8 cellular contexts compared by ENCODE assay signal in the genomic region with DNA sequence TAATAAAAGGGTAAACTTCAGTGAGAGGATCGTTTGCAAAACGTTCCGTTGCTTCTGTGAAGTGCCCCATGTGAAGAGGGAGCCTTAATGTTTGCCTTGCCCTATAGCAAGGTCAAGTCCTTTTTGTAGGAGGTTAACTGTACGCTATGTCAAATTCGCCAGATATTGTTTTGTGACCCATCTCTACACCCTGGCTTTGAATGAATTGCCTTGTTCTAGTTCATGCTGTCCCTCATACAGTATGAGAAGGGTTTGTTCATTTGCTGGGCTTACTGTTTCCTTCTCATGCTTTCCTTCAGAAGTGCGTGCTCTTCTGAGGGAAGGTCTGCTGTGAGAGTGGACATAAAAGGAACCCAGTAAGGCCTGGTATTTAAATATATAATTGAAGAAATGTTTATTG. TPM values are rescaled to one million over a fixed set of nuclear protein-coding genes. Genes with fewer than 3 reads are reported as not detected.
DNase-seq lines count a peak whose midpoint lies in the region; ATAC-seq, FAIRE-seq and TF ChIP-seq lines count a peak whose summit lies in the region.

No MANE protein-coding gene starts in this region.

- H3K27me3 Mint-ChIP-seq in brain = peaks cover 11% of the 10 kb centered on the region

- peaks cover 18% of the 10 kb centered on the region for H3K79me2 ChIP-seq in mesendoderm (ENCODE audit: control insufficient read depth, insufficient read depth, low read length)

- ATAC-seq in A549 (no peak), GM21447 (IDR thresholded peaks at IDR 0.05; ENCODE audit: unreplicated experiment) (no peak), HG03159 (IDR thresholded peaks at IDR 0.05; ENCODE audit: unreplicated experiment) (no peak)

- peaks cover 12% of the 10 kb centered on the region for H3K79me1 ChIP-seq in mesendoderm (ENCODE audit: low read length)

- no peak overlapping the region for H3K23ac ChIP-seq in mesendoderm (ENCODE audit: low read length)

- no peak for TF ChIP-seq RAD21 in A549 (conservative IDR thresholded peaks at IDR 0.05 in 1 of 2, IDR thresholded peaks at IDR 0.05 in 1 of 2)

- FAIRE-seq in A549 (lab: Jason Lieb, UNC) = no peak

- no peak overlapping the region for H4K5ac ChIP-seq in mesendoderm (ENCODE audit: low read length)

- H3K27me3 ChIP-seq in HL-60 (ENCODE audit: insufficient read depth, poor library complexity, severe bottlenecking) (no peaks in the 10 kb centered on the region), mesendoderm (ENCODE audit: insufficient read depth, low read length, poor library complexity) (no peaks in the 10 kb centered on the region)

- WGBS in A549 (ENCODE audit: missing lambda C conversion rate) = 86% methylated on average over 6 of the region's 6 CpGs
- no CpG with 5 or more reads among the region's 6 CpGs for WGBS in mesendoderm (ENCODE audit: extremely low coverage, insufficient coverage, low lambda C conversion rate)

- no peak overlapping the region for H2AK5ac ChIP-seq in mesendoderm (ENCODE audit: low read length)

- H3K9me3 ChIP-seq in A549 = no peaks in the 10 kb centered on the region

- no peak for TF ChIP-seq CTCF in A549 (IDR thresholded peaks at IDR 0.05)
- TF ChIP-seq CTCF in HL-60 (IDR thresholded peaks at IDR 0.05; ENCODE audit: insufficient read depth, low read length) = no peak
- TF ChIP-seq CTCF in brain (conservative IDR thresholded peaks at IDR 0.05) = no peak

- no peak overlapping the region for H3K18ac ChIP-seq in mesendoderm (ENCODE audit: low read length)

- H2BK15ac ChIP-seq in mesendoderm (replicated peaks; ENCODE audit: low read depth) = no peak overlapping the region

- CTCF ChIA-PET in A549 (lab: Yijun Ruan, JAX) = interaction anchor here (1.3 to 7.8 kb wide), 3 partner anchors 12 to 198 kb away, joined by 3 to 64 read pairs (median 7); no protein-coding TSS in a partner anchor

- peaks cover 52% of the 10 kb centered on the region for H3K4me1 Mint-ChIP-seq in brain

- TF ChIP-seq POLR2A in A549 (IDR thresholded peaks at IDR 0.05; ENCODE audit: low read length) = no peak

- H3K36me3 Mint-ChIP-seq in brain = peaks cover 4% of the 10 kb centered on the region

- POLR2A ChIA-PET in A549 (lab: Yijun Ruan, JAX) = no interaction called here

- H3K9me3 Mint-ChIP-seq in brain = no peaks in the 10 kb centered on the region

- H3K4me1 ChIP-seq in A549 = peaks cover 13% of the 10 kb centered on the region
- H3K4me1 ChIP-seq in mesendoderm (ENCODE audit: control insufficient read depth, low read depth, low read length) = peaks cover 3% of the 10 kb centered on the region

- peak overlapping the region; percentile 82 to 94 (median 86) for H3K27ac Mint-ChIP-seq in brain

- H3K4me3 Mint-ChIP-seq in brain = peak overlapping the region; percentile 97 to 99 (median 98)

- H3K36me3 ChIP-seq in mesendoderm (ENCODE audit: control insufficient read depth, insufficient read depth, low read length) = no peaks in the 10 kb centered on the region

- H3K27ac ChIP-seq in A549 (no peak overlapping the region), HL-60 (replicated peaks) (peak overlapping the region; percentile 61), mesendoderm (ENCODE audit: low read depth, low read length) (no peak overlapping the region)

- peak overlapping the region; percentile 95 for H3K4me2 ChIP-seq in A549
- H3K4me2 ChIP-seq in mesendoderm (ENCODE audit: low read length) = peak overlapping the region; percentile 29

- peak overlapping the region; percentile 56 for H3K56ac ChIP-seq in mesendoderm (ENCODE audit: low read length)

- DNase-seq in A549 (ENCODE audit: low read depth in 1 of 2, low spot score in 1 of 2) (no peak), HL-60 (ENCODE audit: low read depth in 1 of 2, low spot score in 1 of 2) (no peak), mesendoderm (no peak), OCI-M1 (lab: John Stamatoyannopoulos, UW) (no peak), T-helper 9 cell (no peak)

- H3K4me3 ChIP-seq in A549 = peak overlapping the region; percentile 92; the same call in 2 of the 3 replicates
- H3K4me3 ChIP-seq in HL-60 (replicated peaks; ENCODE audit: insufficient read depth, low read length) = peak overlapping the region; percentile 84
- no peak overlapping the region for H3K4me3 ChIP-seq in mesendoderm (ENCODE audit: low read length)

- no peak overlapping the region for H2BK5ac ChIP-seq in mesendoderm (ENCODE audit: low read length)

- no peak overlapping the region for H4K8ac ChIP-seq in mesendoderm (ENCODE audit: low read depth, low read length)

- H2BK120ac ChIP-seq in mesendoderm (ENCODE audit: low read depth, low read length) = no peak overlapping the region

- peak overlapping the region; percentile 57 for H3K9ac ChIP-seq in mesendoderm (ENCODE audit: low read length)

- TF ChIP-seq EP300 in A549 (IDR thresholded peaks at IDR 0.05) = no peak

- H3K4ac ChIP-seq in mesendoderm (ENCODE audit: low read depth, low read length) = no peak overlapping the region

TF ChIP-seq in A549, 52 proteins besides CTCF, POLR2A, EP300 and RAD21:
- TF ChIP-seq, protein P1, sequence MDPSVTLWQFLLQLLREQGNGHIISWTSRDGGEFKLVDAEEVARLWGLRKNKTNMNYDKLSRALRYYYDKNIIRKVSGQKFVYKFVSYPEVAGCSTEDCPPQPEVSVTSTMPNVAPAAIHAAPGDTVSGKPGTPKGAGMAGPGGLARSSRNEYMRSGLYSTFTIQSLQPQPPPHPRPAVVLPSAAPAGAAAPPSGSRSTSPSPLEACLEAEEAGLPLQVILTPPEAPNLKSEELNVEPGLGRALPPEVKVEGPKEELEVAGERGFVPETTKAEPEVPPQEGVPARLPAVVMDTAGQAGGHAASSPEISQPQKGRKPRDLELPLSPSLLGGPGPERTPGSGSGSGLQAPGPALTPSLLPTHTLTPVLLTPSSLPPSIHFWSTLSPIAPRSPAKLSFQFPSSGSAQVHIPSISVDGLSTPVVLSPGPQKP (IDR thresholded peaks at IDR 0.05; ENCODE audit: low read depth, low read length) = no peak
- TF ChIP-seq, protein P2, sequence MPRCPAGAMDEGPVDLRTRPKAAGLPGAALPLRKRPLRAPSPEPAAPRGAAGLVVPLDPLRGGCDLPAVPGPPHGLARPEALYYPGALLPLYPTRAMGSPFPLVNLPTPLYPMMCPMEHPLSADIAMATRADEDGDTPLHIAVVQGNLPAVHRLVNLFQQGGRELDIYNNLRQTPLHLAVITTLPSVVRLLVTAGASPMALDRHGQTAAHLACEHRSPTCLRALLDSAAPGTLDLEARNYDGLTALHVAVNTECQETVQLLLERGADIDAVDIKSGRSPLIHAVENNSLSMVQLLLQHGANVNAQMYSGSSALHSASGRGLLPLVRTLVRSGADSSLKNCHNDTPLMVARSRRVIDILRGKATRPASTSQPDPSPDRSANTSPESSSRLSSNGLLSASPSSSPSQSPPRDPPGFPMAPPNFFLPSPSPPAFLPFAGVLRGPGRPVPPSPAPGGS (IDR thresholded peaks at IDR 0.05) = no peak
- no peak for TF ChIP-seq ZC3H11A (IDR thresholded peaks at IDR 0.05)
- no peak for TF ChIP-seq POLR2AphosphoS2 (conservative IDR thresholded peaks at IDR 0.05; ENCODE audit: low read length)
- TF ChIP-seq NFE2L2 (conservative IDR thresholded peaks at IDR 0.05; ENCODE audit: low read length) = no peak
- TF ChIP-seq, protein P3, sequence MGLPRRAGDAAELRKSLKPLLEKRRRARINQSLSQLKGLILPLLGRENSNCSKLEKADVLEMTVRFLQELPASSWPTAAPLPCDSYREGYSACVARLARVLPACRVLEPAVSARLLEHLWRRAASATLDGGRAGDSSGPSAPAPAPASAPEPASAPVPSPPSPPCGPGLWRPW (IDR thresholded peaks at IDR 0.05) = no peak
- no peak for TF ChIP-seq ZNF302 (CRISPR knock-in tag; IDR thresholded peaks at IDR 0.05)
- no peak for TF ChIP-seq RFX5 (IDR thresholded peaks at IDR 0.05)
- TF ChIP-seq, protein P4, sequence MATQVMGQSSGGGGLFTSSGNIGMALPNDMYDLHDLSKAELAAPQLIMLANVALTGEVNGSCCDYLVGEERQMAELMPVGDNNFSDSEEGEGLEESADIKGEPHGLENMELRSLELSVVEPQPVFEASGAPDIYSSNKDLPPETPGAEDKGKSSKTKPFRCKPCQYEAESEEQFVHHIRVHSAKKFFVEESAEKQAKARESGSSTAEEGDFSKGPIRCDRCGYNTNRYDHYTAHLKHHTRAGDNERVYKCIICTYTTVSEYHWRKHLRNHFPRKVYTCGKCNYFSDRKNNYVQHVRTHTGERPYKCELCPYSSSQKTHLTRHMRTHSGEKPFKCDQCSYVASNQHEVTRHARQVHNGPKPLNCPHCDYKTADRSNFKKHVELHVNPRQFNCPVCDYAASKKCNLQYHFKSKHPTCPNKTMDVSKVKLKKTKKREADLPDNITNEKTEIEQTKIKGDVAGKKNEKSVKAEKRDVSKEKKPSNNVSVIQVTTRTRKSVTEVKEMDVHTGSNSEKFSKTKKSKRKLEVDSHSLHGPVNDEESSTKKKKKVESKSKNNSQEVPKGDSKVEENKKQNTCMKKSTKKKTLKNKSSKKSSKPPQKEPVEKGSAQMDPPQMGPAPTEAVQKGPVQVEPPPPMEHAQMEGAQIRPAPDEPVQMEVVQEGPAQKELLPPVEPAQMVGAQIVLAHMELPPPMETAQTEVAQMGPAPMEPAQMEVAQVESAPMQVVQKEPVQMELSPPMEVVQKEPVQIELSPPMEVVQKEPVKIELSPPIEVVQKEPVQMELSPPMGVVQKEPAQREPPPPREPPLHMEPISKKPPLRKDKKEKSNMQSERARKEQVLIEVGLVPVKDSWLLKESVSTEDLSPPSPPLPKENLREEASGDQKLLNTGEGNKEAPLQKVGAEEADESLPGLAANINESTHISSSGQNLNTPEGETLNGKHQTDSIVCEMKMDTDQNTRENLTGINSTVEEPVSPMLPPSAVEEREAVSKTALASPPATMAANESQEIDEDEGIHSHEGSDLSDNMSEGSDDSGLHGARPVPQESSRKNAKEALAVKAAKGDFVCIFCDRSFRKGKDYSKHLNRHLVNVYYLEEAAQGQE (IDR thresholded peaks at IDR 0.05) = no peak

RNA-seq across cellular contexts. Expression of a gene that starts 1.6 kb away (rescaled TPM):
- 10.8 and 12.6 TPM in 2 replicates for polyA plus RNA-seq in A549 (2011; rRNA removed)
- 13.8 and 15.6 TPM in 2 replicates for polyA plus RNA-seq in A549 (2012; cell fraction: cytosol; rRNA removed)
- polyA plus RNA-seq in A549 (2012; cell fraction: nucleus; rRNA removed) = 29.0 and 32.0 TPM in 2 replicates
- polyA plus RNA-seq in A549 (2017; fragmentation: RNase III; extraction: RNeasy Plus Mini Kit Qiagen cat#74134 plus additional on column Dnase treatment) = 10.9 to 12.6 TPM (median 11.2 TPM) in 3 replicates
- 21.6 and 22.2 TPM in 2 replicates for polyA minus RNA-seq in A549 (2011; rRNA and poly(A)+ RNA removed)
- polyA plus RNA-seq in brain (ENCODE audit: insufficient read depth, low read depth, low replicate concordance) = 18.7 TPM
- polyA plus RNA-seq in mesendoderm (2013, experiment 1 of 2) = 18.8 TPM
- polyA plus RNA-seq in mesendoderm (2013, experiment 2 of 2) = 19.0 TPM

RNA-seq across cellular contexts. Expression of a gene that starts 23.1 kb away (rescaled TPM):
- 38.0 and 49.9 TPM in 2 replicates for polyA plus RNA-seq in A549 (2011; rRNA removed)
- polyA plus RNA-seq in A549 (2012; cell fraction: cytosol; rRNA removed) = 59.8 and 66.8 TPM in 2 replicates
- polyA plus RNA-seq in A549 (2012; cell fraction: nucleus; rRNA removed) = 33.7 and 35.7 TPM in 2 replicates
- 47.1 to 49.2 TPM (median 49.1 TPM) in 3 replicates for polyA plus RNA-seq in A549 (2017; fragmentation: RNase III; extraction: RNeasy Plus Mini Kit Qiagen cat#74134 plus additional on column Dnase treatment)
- polyA minus RNA-seq in A549 (2011; rRNA and poly(A)+ RNA removed) = 28.0 and 31.7 TPM in 2 replicates
- 29.3 TPM for polyA plus RNA-seq in brain (ENCODE audit: insufficient read depth, low read depth, low replicate concordance)
- polyA plus RNA-seq in mesendoderm (2013, experiment 1 of 2) = 18.4 TPM
- polyA plus RNA-seq in mesendoderm (2013, experiment 2 of 2) = 20.5 TPM
